Comparison of ENCODE assay signal across 17 cellular contexts in the genomic region with DNA sequence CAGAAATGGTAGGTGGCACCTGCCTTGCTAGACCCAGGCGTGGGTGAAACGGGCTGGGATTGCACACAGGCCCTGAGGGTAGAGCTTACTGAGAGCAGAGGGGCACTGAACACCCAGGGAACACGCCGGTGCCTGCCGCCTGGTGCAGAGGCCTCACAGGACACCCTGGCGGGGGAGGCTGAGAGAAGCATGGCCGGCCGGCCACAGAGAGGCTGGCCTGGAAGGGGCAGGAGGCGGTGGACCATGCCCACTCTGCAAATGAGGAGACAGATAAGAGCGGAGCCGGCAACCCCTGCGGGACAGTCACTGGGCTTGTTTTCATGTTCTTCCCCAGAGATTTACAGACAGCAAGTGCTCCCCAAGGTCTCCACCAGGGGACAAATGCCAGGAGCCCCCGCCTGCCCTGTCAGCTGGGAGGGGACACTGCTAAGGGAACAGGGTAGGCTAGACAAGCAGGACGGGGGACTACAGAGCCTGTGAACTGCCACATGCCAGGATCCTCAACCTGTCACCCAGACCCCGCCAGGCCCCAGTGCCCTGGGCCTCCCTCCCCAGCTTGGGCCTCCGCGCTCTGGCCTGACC.
"Had no signal": no experiment of that assay in that cellular context is flagged by ENCODE, and none has a peak within 500 bp of the region (broad histone marks: within the 10 kb centered on the region; RNA-seq: fewer than 3 reads in every experiment).

No MANE protein-coding gene starts in this region.

- H3K27ac ChIP-seq: epithelial cell of prostate, tibial nerve had no signal

- DNase-seq: activated B cell treated with CpG ODN at 0.5 μM for 24 hours; activated CD4-positive, alpha-beta T cell treated with anti-CD3 and anti-CD28 coated beads for 48 hours; activated CD8-positive, alpha-beta T cell treated with anti-CD3 and anti-CD28 coated beads for 36 hours; activated effector memory CD4-positive, alpha-beta T cell treated with anti-CD3 and anti-CD28 coated beads, Interleukin-2, amount 50 U/mL, for 16 hours; activated T-cell treated with anti-CD3 and anti-CD28 coated beads, Interleukin-2, amount 50 U/mL, for 4 hours; effector CD8-positive, alpha-beta T cell; foreskin melanocyte; mucosa of descending colon; naive thymus-derived CD4-positive, alpha-beta T cell; nucleus accumbens; posterior cingulate gyrus; retina had no signal

- H3K4me3 ChIP-seq: lung, mucosa of descending colon, tibial nerve had no signal

- H3K27me3 Mint-ChIP-seq: activated CD8-positive, alpha-beta T cell treated with anti-CD3 and anti-CD28 coated beads for 36 hours had no signal

- ATAC-seq: activated naive CD4-positive, alpha-beta T cell treated with anti-CD3 and anti-CD28 coated beads, Interleukin-2, amount 50 U/mL, for 72 hours; mucosa of descending colon; naive thymus-derived CD4-positive, alpha-beta T cell; stimulated activated memory B cell treated with anti-CD40 and anti-IgM and Interleukin-4, amounts not matched to agents 10 μg/mL and 1 μg/mL and 100 μg/mL, for 72 hours had no signal

- H3K9me3 Mint-ChIP-seq: activated B cell treated with CpG ODN at 0.5 μM for 24 hours; activated CD8-positive, alpha-beta T cell treated with anti-CD3 and anti-CD28 coated beads for 36 hours; activated naive CD4-positive, alpha-beta T cell treated with anti-CD3 and anti-CD28 coated beads, Interleukin-2, amount 50 U/mL, for 72 hours; activated T-cell treated with anti-CD3 and anti-CD28 coated beads, Interleukin-2, amount 50 U/mL, for 4 hours; naive thymus-derived CD4-positive, alpha-beta T cell; stimulated activated memory B cell treated with anti-CD40 and anti-IgM and Interleukin-4, amounts not matched to agents 10 μg/mL and 1 μg/mL and 100 μg/mL, for 72 hours had no signal

- H3K36me3 ChIP-seq: tibial nerve had no signal

- H3K36me3 Mint-ChIP-seq: activated naive CD4-positive, alpha-beta T cell treated with anti-CD3 and anti-CD28 coated beads, Interleukin-2, amount 50 U/mL, for 72 hours; naive thymus-derived CD4-positive, alpha-beta T cell; stimulated activated memory B cell treated with anti-CD40 and anti-IgM and Interleukin-4, amounts not matched to agents 10 μg/mL and 1 μg/mL and 100 μg/mL, for 72 hours had no signal

- H3K4me3 Mint-ChIP-seq: activated B cell treated with CpG ODN at 0.5 μM for 24 hours; activated CD8-positive, alpha-beta T cell treated with anti-CD3 and anti-CD28 coated beads for 36 hours; activated T-cell treated with anti-CD3 and anti-CD28 coated beads, Interleukin-2, amount 50 U/mL, for 4 hours; stimulated activated memory B cell treated with anti-CD40 and anti-IgM and Interleukin-4, amounts not matched to agents 10 μg/mL and 1 μg/mL and 100 μg/mL, for 72 hours had no signal

- H3K27ac Mint-ChIP-seq: activated B cell treated with CpG ODN at 0.5 μM for 24 hours; activated CD8-positive, alpha-beta T cell treated with anti-CD3 and anti-CD28 coated beads for 36 hours; activated naive CD4-positive, alpha-beta T cell treated with anti-CD3 and anti-CD28 coated beads, Interleukin-2, amount 50 U/mL, for 72 hours; stimulated activated memory B cell treated with anti-CD40 and anti-IgM and Interleukin-4, amounts not matched to agents 10 μg/mL and 1 μg/mL and 100 μg/mL, for 72 hours had no signal

- H3K9me3 ChIP-seq: mucosa of descending colon, tibial nerve had no signal
